Comparison of ENCODE assay signal across 24 cellular contexts in the genomic region with DNA sequence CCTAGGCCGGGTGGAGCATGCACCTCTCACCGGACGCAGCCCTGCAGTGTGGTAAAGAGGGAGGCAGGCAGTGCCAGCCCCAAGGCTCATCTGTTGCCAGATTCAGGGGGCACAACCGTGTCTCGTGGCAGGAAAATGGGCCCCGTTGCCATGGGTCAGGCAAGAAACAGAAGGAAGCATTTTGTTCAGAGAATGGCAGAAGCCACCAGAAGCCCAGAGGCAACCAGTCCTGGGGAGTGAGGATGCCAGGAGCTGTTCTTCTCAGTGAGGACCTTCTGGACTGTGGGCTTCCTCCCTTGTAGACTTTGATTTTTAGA. TPM values are rescaled to one million over a fixed set of nuclear protein-coding genes. Genes with fewer than 3 reads are reported as not detected.
A peak's percentile ranks its signal among the peaks of the same experiment; 100 is the strongest.
DNase-seq lines count a peak whose midpoint lies in the region; ATAC-seq and TF ChIP-seq lines count a peak whose summit lies in the region.
"Had no signal": no experiment of that assay in that cellular context is flagged by ENCODE, and none has a peak within 500 bp of the region (broad histone marks: within the 10 kb centered on the region; RNA-seq: fewer than 3 reads in every experiment).

No MANE protein-coding gene starts in this region.

- peak overlapping the region; percentile 35 to 88 (median 70); a peak in 20 of 22 replicates for H3K4me2 ChIP-seq in BLaER1 treated with 17β-estradiol and CSF1 and Interleukin-3, amounts not matched to agents 10 nM and 100 nM
- H3K4me2 ChIP-seq: GM23338 had no signal

- H3K27me3 Mint-ChIP-seq in CD8-positive, alpha-beta memory T cell, result peaks cover 0 to 1% of the 10 kb centered on the region in 2 donors
- no peaks in the 10 kb centered on the region for H3K27me3 Mint-ChIP-seq in effector memory CD8-positive, alpha-beta T cell
- H3K27me3 Mint-ChIP-seq: activated naive CD4-positive, alpha-beta T cell treated with anti-CD3 and anti-CD28 coated beads, Interleukin-2, amount 10 ng/mL, durations not matched to agents 7 days and 5 days; memory B cell had no signal

- H3K4me1 ChIP-seq in BLaER1 treated with 17β-estradiol and CSF1 and Interleukin-3, amounts not matched to agents 10 nM and 100 nM, result peaks cover 30 to 62% (median 49%) of the 10 kb centered on the region in 10 experiments
- H3K4me1 ChIP-seq in CD8-positive, alpha-beta memory T cell (ENCODE audit: insufficient read depth, low read length), result peaks cover 27% of the 10 kb centered on the region
- H3K4me1 ChIP-seq in neutrophil (ENCODE audit: control insufficient read depth in 1 of 2, insufficient read depth in 1 of 2, low read depth in 1 of 2, low read length in 1 of 2), result peaks cover 0 to 8% of the 10 kb centered on the region in 2 experiments
- no peaks in the 10 kb centered on the region for H3K4me1 ChIP-seq in BE2C

- no peak overlapping the region for H3K4me3 Mint-ChIP-seq in CD8-positive, alpha-beta memory T cell
- H3K4me3 Mint-ChIP-seq in effector memory CD8-positive, alpha-beta T cell, result no peak overlapping the region
- H3K4me3 Mint-ChIP-seq: activated naive CD4-positive, alpha-beta T cell treated with anti-CD3 and anti-CD28 coated beads, Interleukin-2, amount 10 ng/mL, durations not matched to agents 7 days and 5 days; GM23338; memory B cell had no signal

- CTCF ChIA-PET in CD8-positive, alpha-beta memory T cell (lab: Charles Lee), result interaction anchor here (1.4 kb wide), 1 partner anchor 18 kb away, joined by 3 read pairs; no protein-coding TSS in a partner anchor

- TF ChIP-seq CTCF in neutrophil (IDR thresholded peaks at IDR 0.05) (no peak), BE2C (IDR thresholded peaks at IDR 0.05; ENCODE audit: low read depth, low read length) (no peak)

- H3K27ac ChIP-seq in BLaER1 treated with 17β-estradiol and CSF1 and Interleukin-3, amounts not matched to agents 10 nM and 100 nM, result peak overlapping the region; percentile 42 to 70 (median 57); a peak in 20 of 22 replicates
- H3K27ac ChIP-seq in CD8-positive, alpha-beta memory T cell (ENCODE audit: low read depth, low read length), result no peak overlapping the region
- peak overlapping the region; percentile 88 for H3K27ac ChIP-seq in neutrophil
- H3K27ac ChIP-seq: cardiac muscle cell, thoracic aorta had no signal

- ATAC-seq in effector memory CD8-positive, alpha-beta T cell (replicated peaks), result no peak
- no peak for ATAC-seq in HG02852 (IDR thresholded peaks at IDR 0.05; ENCODE audit: unreplicated experiment)
- ATAC-seq: GM23338 had no signal

- peak overlapping the region in 3 of 10 experiments; percentile 20 to 40 (median 37); a peak in 4 of 20 replicates for H3K4me3 ChIP-seq in BLaER1 treated with 17β-estradiol and CSF1 and Interleukin-3, amounts not matched to agents 10 nM and 100 nM
- no peak overlapping the region for H3K4me3 ChIP-seq in CD8-positive, alpha-beta memory T cell (ENCODE audit: low read length)
- H3K4me3 ChIP-seq in neutrophil (ENCODE audit: low read depth in 1 of 2, low read length in 1 of 2) (no peak overlapping the region), BE2C (ENCODE audit: low read depth, low read length) (no peak overlapping the region)
- H3K4me3 ChIP-seq: cardiac muscle cell, GM23338, thoracic aorta had no signal

- H3K4me1 Mint-ChIP-seq in CD8-positive, alpha-beta memory T cell, result peaks cover 24 to 47% (median 43%) of the 10 kb centered on the region in 3 donors
- H3K4me1 Mint-ChIP-seq in effector memory CD8-positive, alpha-beta T cell (ENCODE audit: low read depth in 2 of 2), result peaks cover 27 to 46% of the 10 kb centered on the region in 2 donors
- H3K4me1 Mint-ChIP-seq: GM23338 had no signal

- H3K36me3 ChIP-seq in BLaER1 treated with 17β-estradiol and CSF1 and Interleukin-3, amounts not matched to agents 10 nM and 100 nM, result peaks cover 71 to 90% (median 85%) of the 10 kb centered on the region in 11 experiments
- H3K36me3 ChIP-seq in CD8-positive, alpha-beta memory T cell (ENCODE audit: insufficient read depth, low read length), result peaks cover 35% of the 10 kb centered on the region
- peaks cover 80% of the 10 kb centered on the region for H3K36me3 ChIP-seq in neutrophil
- H3K36me3 ChIP-seq in BE2C, result peaks cover 50% of the 10 kb centered on the region

- H3K27me3 ChIP-seq in BLaER1 treated with 17β-estradiol and CSF1 and Interleukin-3, amounts not matched to agents 10 nM and 100 nM, result no peaks in the 10 kb centered on the region
- H3K27me3 ChIP-seq in CD8-positive, alpha-beta memory T cell (ENCODE audit: insufficient read depth, low read length, poor library complexity, severe bottlenecking), result no peaks in the 10 kb centered on the region
- H3K27me3 ChIP-seq in neutrophil (no peaks in the 10 kb centered on the region), BE2C (no peaks in the 10 kb centered on the region)
- H3K27me3 ChIP-seq: cardiac muscle cell had no signal

- H3K9me3 Mint-ChIP-seq in CD8-positive, alpha-beta memory T cell, result peaks cover 0 to 3% (median 0%) of the 10 kb centered on the region in 5 donors
- no peaks in the 10 kb centered on the region for H3K9me3 Mint-ChIP-seq in effector memory CD8-positive, alpha-beta T cell
- H3K9me3 Mint-ChIP-seq: activated naive CD4-positive, alpha-beta T cell treated with anti-CD3 and anti-CD28 coated beads, Interleukin-2, amount 10 ng/mL, durations not matched to agents 7 days and 5 days; GM23338 had no signal

- no peak for DNase-seq in CD8-positive, alpha-beta memory T cell
- DNase-seq in effector memory CD8-positive, alpha-beta T cell, result no peak
- DNase-seq in SW 1271 (lab: John Stamatoyannopoulos, UW) (no peak), BE2C (no peak)
- DNase-seq: activated CD8-positive, alpha-beta memory T cell treated with anti-CD3 and anti-CD28 coated beads for 24 hours; activated naive CD4-positive, alpha-beta T cell treated with anti-CD3 and anti-CD28 coated beads, Interleukin-2, amount 10 ng/mL, durations not matched to agents 7 days and 5 days; activated T-cell treated with anti-CD3 and anti-CD28 coated beads, Interleukin-2, amount 50 U/mL, for 1 hour; dermis blood vessel endothelial cell; DMS53; KG1; left cardiac atrium; MM.1S; NCI-H1417 treated with DMSO at 0.1 percent for 48 hours; NCI-H2107; small intestine; stimulated activated CD4-positive, alpha-beta T cell treated with anti-CD3 and anti-CD28 coated beads, Interleukin-2, amount 100 ng/mL, for 24 hours; T-helper 9 cell had no signal

- peaks cover 20 to 53% (median 35%) of the 10 kb centered on the region in 11 experiments; a peak in 19 of 22 replicates for H4K20me1 ChIP-seq in BLaER1 treated with 17β-estradiol and CSF1 and Interleukin-3, amounts not matched to agents 10 nM and 100 nM

- H3K27ac Mint-ChIP-seq in CD8-positive, alpha-beta memory T cell, result peak overlapping the region in 7 of 8 donors; percentile 18 to 94 (median 81)
- peak overlapping the region; percentile 17 to 88 for H3K27ac Mint-ChIP-seq in effector memory CD8-positive, alpha-beta T cell
- H3K27ac Mint-ChIP-seq: activated naive CD4-positive, alpha-beta T cell treated with anti-CD3 and anti-CD28 coated beads, Interleukin-2, amount 10 ng/mL, durations not matched to agents 7 days and 5 days; GM23338; memory B cell had no signal

- peaks cover 15 to 66% (median 25%) of the 10 kb centered on the region in 3 donors for H3K36me3 Mint-ChIP-seq in CD8-positive, alpha-beta memory T cell
- H3K36me3 Mint-ChIP-seq in effector memory CD8-positive, alpha-beta T cell (ENCODE audit: insufficient read depth), result peaks cover 71% of the 10 kb centered on the region

- POLR2A ChIA-PET in CD8-positive, alpha-beta memory T cell (lab: Charles Lee), result no interaction called here

- H3K9me3 ChIP-seq in BLaER1 treated with 17β-estradiol and CSF1 and Interleukin-3, amounts not matched to agents 10 nM and 100 nM (replicated peaks in 1 of 11), result peaks cover 0 to 30% (median 13%) of the 10 kb centered on the region in 11 experiments; a peak in 15 of 22 replicates
- no peaks in the 10 kb centered on the region for H3K9me3 ChIP-seq in CD8-positive, alpha-beta memory T cell (ENCODE audit: low read length)
- H3K9me3 ChIP-seq in neutrophil (peaks cover 17% of the 10 kb centered on the region), BE2C (no peaks in the 10 kb centered on the region)
- H3K9me3 ChIP-seq: thoracic aorta had no signal

- H3K9ac ChIP-seq in BLaER1 treated with 17β-estradiol and CSF1 and Interleukin-3, amounts not matched to agents 10 nM and 100 nM, result peak overlapping the region in 10 of 11 experiments; percentile 21 to 57 (median 44); a peak in 13 of 22 replicates

RNA-seq across cellular contexts. Expression of gene UVSSA, which starts 12.5 kb away (rescaled TPM):
- 10 to 100 TPM; 16.8 to 19.0 TPM for total RNA-seq in CD8-positive, alpha-beta memory T cell
- polyA plus RNA-seq in CD8-positive, alpha-beta memory T cell, result 6.9 TPM
- polyA plus RNA-seq in BE2C (2012; ENCODE audit: insufficient read depth, insufficient read length, low read depth), result 32.7 TPM

RNA-seq across cellular contexts. Expression of gene MAEA, which starts 44.8 kb away (rescaled TPM):
- 10 to 100 TPM; 59.4 to 63.8 TPM for total RNA-seq in CD8-positive, alpha-beta memory T cell
- polyA plus RNA-seq in CD8-positive, alpha-beta memory T cell, result 75.3 TPM
- 247 TPM for polyA plus RNA-seq in BE2C (2012; ENCODE audit: insufficient read depth, insufficient read length, low read depth)
